1 cellular context compared by ENCODE assay signal in genomic region chr2:64645014-64645418, GRCh38.
TF ChIP-seq lines count a peak whose summit lies in the region.

No MANE protein-coding gene starts in this region.

TF ChIP-seq in IMR-90, 13 proteins besides CTCF, POLR2A, EP300 and RAD21 (continued from another document):
- no peak for TF ChIP-seq CEBPB (IDR thresholded peaks at IDR 0.05; ENCODE audit: low read depth, low read length)
- no peak for TF ChIP-seq CHD1 (IDR thresholded peaks at IDR 0.05; ENCODE audit: low read depth, low read length)
- no peak for TF ChIP-seq RCOR1 (IDR thresholded peaks at IDR 0.05; ENCODE audit: insufficient replicate concordance, low read length)
- no peak for TF ChIP-seq NFE2L2 (IDR thresholded peaks at IDR 0.05; ENCODE audit: low read depth, low read length)
